In the genomic region with DNA sequence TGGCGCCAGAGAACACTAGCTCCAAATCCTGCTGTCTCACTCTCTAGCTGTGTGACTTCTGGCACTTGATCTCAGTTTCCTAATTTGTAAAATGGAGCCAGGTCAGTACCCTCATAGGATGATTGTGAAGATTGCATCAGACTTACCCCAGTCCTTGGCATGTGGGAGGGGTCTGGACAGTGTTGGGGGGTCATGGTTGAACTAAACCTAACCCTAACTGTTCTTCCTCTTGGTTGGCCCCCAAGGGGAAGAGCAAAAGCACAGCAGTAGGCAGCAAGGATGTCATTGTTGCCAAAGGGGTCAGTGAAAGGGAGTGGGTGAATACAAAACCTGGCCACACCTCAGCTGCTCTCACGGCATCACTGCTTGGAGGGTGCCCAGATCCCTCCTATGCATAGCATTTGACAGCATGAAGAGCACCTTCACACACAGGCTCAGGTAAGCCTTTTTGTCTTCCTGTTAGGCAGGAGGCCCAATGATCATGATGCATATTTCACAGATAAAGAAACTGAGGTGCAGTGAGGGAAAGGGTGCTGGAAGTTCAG, we compare ENCODE assay signal across 1 cellular context.
TF ChIP-seq lines count a peak whose summit lies in the region.

No MANE protein-coding gene starts in this region.

TF ChIP-seq in H1, 55 proteins besides CTCF, POLR2A, EP300 and RAD21:
- TF ChIP-seq TCF12 (IDR thresholded peaks at IDR 0.05; ENCODE audit: low read depth, low read length) (no peak), NANOG (IDR thresholded peaks at IDR 0.05; ENCODE audit: insufficient read depth, low read depth, low read length, poor library complexity, severe bottlenecking) (no peak), SAP30 (IDR thresholded peaks at IDR 0.05; ENCODE audit: insufficient read depth, insufficient replicate concordance, low read length) (no peak), FOSL1 (IDR thresholded peaks at IDR 0.05; ENCODE audit: insufficient read depth, low read depth, low read length) (no peak), CHD2 (IDR thresholded peaks at IDR 0.05; ENCODE audit: low read length) (no peak), CTBP2 (IDR thresholded peaks at IDR 0.05; ENCODE audit: borderline replicate concordance, insufficient read depth, insufficient read length, low read length) (no peak)
- TF ChIP-seq, protein P1, sequence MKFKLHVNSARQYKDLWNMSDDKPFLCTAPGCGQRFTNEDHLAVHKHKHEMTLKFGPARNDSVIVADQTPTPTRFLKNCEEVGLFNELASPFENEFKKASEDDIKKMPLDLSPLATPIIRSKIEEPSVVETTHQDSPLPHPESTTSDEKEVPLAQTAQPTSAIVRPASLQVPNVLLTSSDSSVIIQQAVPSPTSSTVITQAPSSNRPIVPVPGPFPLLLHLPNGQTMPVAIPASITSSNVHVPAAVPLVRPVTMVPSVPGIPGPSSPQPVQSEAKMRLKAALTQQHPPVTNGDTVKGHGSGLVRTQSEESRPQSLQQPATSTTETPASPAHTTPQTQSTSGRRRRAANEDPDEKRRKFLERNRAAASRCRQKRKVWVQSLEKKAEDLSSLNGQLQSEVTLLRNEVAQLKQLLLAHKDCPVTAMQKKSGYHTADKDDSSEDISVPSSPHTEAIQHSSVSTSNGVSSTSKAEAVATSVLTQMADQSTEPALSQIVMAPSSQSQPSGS (IDR thresholded peaks at IDR 0.05; ENCODE audit: low read length), result no peak
